Comparison of ENCODE assay signal across 27 cellular contexts in genomic region chr10:44332465-44332864, GRCh38.
"Had no signal": no experiment of that assay in that cellular context is flagged by ENCODE, and none has a peak within 500 bp of the region (broad histone marks: within the 10 kb centered on the region; RNA-seq: fewer than 3 reads in every experiment).

No MANE protein-coding gene starts in this region.

- H3K4me3 ChIP-seq: esophagus squamous epithelium, gastrocnemius medialis, heart right ventricle, left ventricle myocardium inferior, lower lobe of right lung, mucosa of descending colon had no signal

- H3K4me1 ChIP-seq: esophagus squamous epithelium, lower lobe of right lung had no signal

- H3K36me3 Mint-ChIP-seq: mesothelial cell of epicardium had no signal

- FAIRE-seq: colon, endometrium, islet of Langerhans, kidney had no signal

- H3K36me3 ChIP-seq: esophagus squamous epithelium, gastrocnemius medialis, heart right ventricle, left ventricle myocardium inferior, lower lobe of right lung had no signal

- H3K27ac ChIP-seq: epithelial cell of prostate, esophagus squamous epithelium, heart right ventricle, left ventricle myocardium inferior, lower lobe of right lung had no signal

- H3K4me1 Mint-ChIP-seq: endodermal cell had no signal

- DNase-seq: cortex of kidney; effector CD8-positive, alpha-beta T cell; effector memory CD8-positive, alpha-beta T cell; endodermal cell; erythroblast; esophagus squamous epithelium; foreskin fibroblast; foreskin melanocyte; gastrocnemius medialis; glutamatergic neuron; heart right ventricle; hippocampal formation; kidney; kidney glomerular epithelial cell; left colon; left ventricle myocardium inferior; lower lobe of right lung; mesenchymal stem cell; mucosa of descending colon had no signal

- H3K4me3 Mint-ChIP-seq: dendritic cell treated with granulocyte-macrophage colony-stimulating factor and Interleukin-4, amounts not matched to agents 40 ng/mL and 50 ng/mL, for 4 days; effector memory CD8-positive, alpha-beta T cell; endodermal cell; mesothelial cell of epicardium had no signal

- H3K9me3 ChIP-seq: esophagus squamous epithelium, gastrocnemius medialis, heart right ventricle, left ventricle myocardium inferior, lower lobe of right lung, mucosa of descending colon had no signal

- H3K9me3 Mint-ChIP-seq: dendritic cell treated with granulocyte-macrophage colony-stimulating factor and Interleukin-4, amounts not matched to agents 40 ng/mL and 50 ng/mL, for 4 days; effector memory CD8-positive, alpha-beta T cell; endodermal cell had no signal

- H3K27me3 Mint-ChIP-seq: dendritic cell treated with granulocyte-macrophage colony-stimulating factor and Interleukin-4, amounts not matched to agents 40 ng/mL and 50 ng/mL, for 4 days had no signal

- H3K27ac Mint-ChIP-seq: dendritic cell treated with granulocyte-macrophage colony-stimulating factor and Interleukin-4, amounts not matched to agents 40 ng/mL and 50 ng/mL, for 4 days; effector memory CD8-positive, alpha-beta T cell; endodermal cell; mesothelial cell of epicardium had no signal

- H3K27me3 ChIP-seq: gastrocnemius medialis, heart right ventricle had no signal

- ATAC-seq: effector memory CD8-positive, alpha-beta T cell; esophagus mucosa; gastrocnemius medialis; heart right ventricle; left colon; left lobe of liver; lower lobe of right lung; mucosa of descending colon had no signal
